Comparison of ENCODE assay signal across 1 cellular context in genomic region chr15:39543651-39544050, GRCh38.
A peak's percentile ranks its signal among the peaks of the same experiment; 100 is the strongest.
TF ChIP-seq lines count a peak whose summit lies in the region.

No MANE protein-coding gene starts in this region.

TF ChIP-seq in K562, 482 proteins besides CTCF, POLR2A, EP300 and RAD21 (continued from another document):
- TF ChIP-seq, protein P1, sequence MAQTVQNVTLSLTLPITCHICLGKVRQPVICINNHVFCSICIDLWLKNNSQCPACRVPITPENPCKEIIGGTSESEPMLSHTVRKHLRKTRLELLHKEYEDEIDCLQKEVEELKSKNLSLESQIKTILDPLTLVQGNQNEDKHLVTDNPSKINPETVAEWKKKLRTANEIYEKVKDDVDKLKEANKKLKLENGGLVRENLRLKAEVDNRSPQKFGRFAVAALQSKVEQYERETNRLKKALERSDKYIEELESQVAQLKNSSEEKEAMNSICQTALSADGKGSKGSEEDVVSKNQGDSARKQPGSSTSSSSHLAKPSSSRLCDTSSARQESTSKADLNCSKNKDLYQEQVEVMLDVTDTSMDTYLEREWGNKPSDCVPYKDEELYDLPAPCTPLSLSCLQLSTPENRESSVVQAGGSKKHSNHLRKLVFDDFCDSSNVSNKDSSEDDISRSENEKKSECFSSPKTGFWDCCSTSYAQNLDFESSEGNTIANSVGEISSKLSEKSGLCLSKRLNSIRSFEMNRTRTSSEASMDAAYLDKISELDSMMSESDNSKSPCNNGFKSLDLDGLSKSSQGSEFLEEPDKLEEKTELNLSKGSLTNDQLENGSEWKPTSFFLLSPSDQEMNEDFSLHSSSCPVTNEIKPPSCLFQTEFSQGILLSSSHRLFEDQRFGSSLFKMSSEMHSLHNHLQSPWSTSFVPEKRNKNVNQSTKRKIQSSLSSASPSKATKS (CRISPR knock-in tag; IDR thresholded peaks at IDR 0.05) = no peak
- TF ChIP-seq ZNF354B (CRISPR knock-in tag; IDR thresholded peaks at IDR 0.05) (no peak), ZBTB43 (CRISPR knock-in tag; IDR thresholded peaks at IDR 0.05) (no peak), MAFK (IDR thresholded peaks at IDR 0.05; ENCODE audit: low read length) (peak; percentile 99), CSDE1 (IDR thresholded peaks at IDR 0.05) (no peak), PHF20 (IDR thresholded peaks at IDR 0.05; ENCODE audit: partially characterized antibody) (no peak), HMBOX1 (IDR thresholded peaks at IDR 0.05) (no peak), C11orf30 (IDR thresholded peaks at IDR 0.05; ENCODE audit: low read depth) (peak; percentile 96), NFE2 (IDR thresholded peaks at IDR 0.05; ENCODE audit: low read depth) (peak; percentile 66), BMI1 (IDR thresholded peaks at IDR 0.05; ENCODE audit: low read length) (no peak), ATF7 (IDR thresholded peaks at IDR 0.05) (no peak), FIP1L1 (IDR thresholded peaks at IDR 0.05; ENCODE audit: low read depth, low read length, poor library complexity, severe bottlenecking) (no peak), ETS2 (tag; IDR thresholded peaks at IDR 0.05; ENCODE audit: borderline replicate concordance, poor library complexity, severe bottlenecking) (no peak), ZNF316 (IDR thresholded peaks at IDR 0.05) (peak; percentile 98), ZNF3 (CRISPR knock-in tag; IDR thresholded peaks at IDR 0.05) (no peak), ZNF184 (CRISPR knock-in tag; IDR thresholded peaks at IDR 0.05) (peak; percentile 93), BACH1 (tag; IDR thresholded peaks at IDR 0.05) (peak; percentile 50; the same call in 1 of the 2 replicates), MAFF (IDR thresholded peaks at IDR 0.05; ENCODE audit: low read length) (peak; percentile 99), RBM25 (IDR thresholded peaks at IDR 0.05; ENCODE audit: low read depth, low read length, severe bottlenecking) (no peak)
